11 cellular contexts compared by ENCODE assay signal in genomic region chr6:131948221-131948661, GRCh38. TPM values are rescaled to one million over a fixed set of nuclear protein-coding genes. Genes with fewer than 3 reads are reported as not detected.
DNase-seq lines count a peak whose midpoint lies in the region; ATAC-seq and TF ChIP-seq lines count a peak whose summit lies in the region.
"Had no signal": no experiment of that assay in that cellular context is flagged by ENCODE, and none has a peak within 500 bp of the region (broad histone marks: within the 10 kb centered on the region; RNA-seq: fewer than 3 reads in every experiment).

No MANE protein-coding gene starts in this region.

- H3K27ac ChIP-seq in ectodermal cell (ENCODE audit: insufficient read depth, low read depth, low read length, poor library complexity, severe bottlenecking): no peak overlapping the region
- H3K27ac ChIP-seq in mucosa of rectum (ENCODE audit: low read depth in 2 of 2, low read length in 2 of 2): peak overlapping the region in 1 of 2 donors; percentile 94
- H3K27ac ChIP-seq in thyroid gland: peak overlapping the region in 2 of 3 donors; percentile 98
- no peak overlapping the region for H3K27ac ChIP-seq in effector memory CD4-positive, alpha-beta T cell (ENCODE audit: insufficient read depth, low read length, poor library complexity, severe bottlenecking)

- H3K4me3 ChIP-seq in ectodermal cell (ENCODE audit: insufficient read depth, low read depth, low read length): peak overlapping the region; percentile 18
- peak overlapping the region; percentile 26 to 78 for H3K4me3 ChIP-seq in mucosa of rectum (ENCODE audit: low read length in 2 of 2)
- H3K4me3 ChIP-seq in thyroid gland (replicated peaks in 1 of 3): peak overlapping the region in 1 of 3 donors; percentile 85
- no peak overlapping the region for H3K4me3 ChIP-seq in effector memory CD4-positive, alpha-beta T cell (ENCODE audit: insufficient read depth, low read depth, low read length, poor library complexity, severe bottlenecking)

- intact Hi-C loops in thyroid gland (cut with DNase I): no loop called here

- no peaks in the 10 kb centered on the region for H3K9me3 Mint-ChIP-seq in natural killer cell treated with Interleukin-12 subunit alpha and Interleukin-12 subunit beta and Interleukin-15 and Interleukin-18, amount 100 ng/mL, for 72 hours

- WGBS in ectodermal cell, 2 experiments: 86 to 88% methylated on average over 3 of the region's 3 CpGs
- WGBS in thyroid gland, 2 donors: 85 to 91% methylated on average over 3 of the region's 3 CpGs

- H3K36me3 ChIP-seq in ectodermal cell (ENCODE audit: control insufficient read depth, insufficient read depth, low read length) (peaks cover 16% of the 10 kb centered on the region), mucosa of rectum (ENCODE audit: control insufficient read depth in 2 of 2, insufficient read depth in 2 of 2, low read length in 2 of 2) (peaks cover 0 to 7% of the 10 kb centered on the region in 2 donors), thyroid gland (peaks cover 0 to 3% of the 10 kb centered on the region in 2 donors)
- H3K36me3 ChIP-seq in effector memory CD4-positive, alpha-beta T cell (ENCODE audit: control insufficient read depth, insufficient read depth, low read length): no peaks in the 10 kb centered on the region

- ATAC-seq in natural killer cell treated with Interleukin-12 subunit alpha and Interleukin-12 subunit beta and Interleukin-15 and Interleukin-18, amount 100 ng/mL, for 72 hours: no peak
- ATAC-seq: activated CD4-positive, CD25-positive, alpha-beta regulatory T cell treated with anti-CD3 and anti-CD28 coated beads, Interleukin-2, amount 50 U/mL, for 24 hours had no signal

- no peaks in the 10 kb centered on the region for H3K9me3 ChIP-seq in ectodermal cell (ENCODE audit: control insufficient read depth, low read length)
- H3K9me3 ChIP-seq in mucosa of rectum (ENCODE audit: control insufficient read depth in 2 of 2, low read length in 2 of 2): no peaks in the 10 kb centered on the region
- H3K9me3 ChIP-seq in thyroid gland: no peaks in the 10 kb centered on the region
- H3K9me3 ChIP-seq in effector memory CD4-positive, alpha-beta T cell (ENCODE audit: control insufficient read depth, low read length): no peaks in the 10 kb centered on the region

- peaks cover 37 to 57% of the 10 kb centered on the region in 2 donors for H3K27me3 Mint-ChIP-seq in natural killer cell treated with Interleukin-12 subunit alpha and Interleukin-12 subunit beta and Interleukin-15 and Interleukin-18, amount 100 ng/mL, for 72 hours

- H3K4me3 Mint-ChIP-seq in natural killer cell treated with Interleukin-12 subunit alpha and Interleukin-12 subunit beta and Interleukin-15 and Interleukin-18, amount 100 ng/mL, for 72 hours: no peak overlapping the region

- peaks cover 17% of the 10 kb centered on the region for H3K4me1 ChIP-seq in ectodermal cell (ENCODE audit: control insufficient read depth, insufficient read depth, low read length)
- H3K4me1 ChIP-seq in mucosa of rectum (ENCODE audit: control insufficient read depth in 2 of 2, insufficient read depth in 2 of 2, low read length in 2 of 2): peaks cover 4 to 24% of the 10 kb centered on the region in 2 donors
- H3K4me1 ChIP-seq in thyroid gland: peaks cover 11 to 25% of the 10 kb centered on the region in 2 donors
- peaks cover 3% of the 10 kb centered on the region for H3K4me1 ChIP-seq in effector memory CD4-positive, alpha-beta T cell (ENCODE audit: control insufficient read depth, insufficient read depth, low read length, poor library complexity, severe bottlenecking)

- DNase-seq in M059J (ENCODE audit: low read depth) (peak; percentile 62), thyroid gland (no peak), NCI-H2171 treated with DMSO at 0.1 percent for 48 hours (lab: John Stamatoyannopoulos, UW) (no peak), NCI-H146 (lab: John Stamatoyannopoulos, UW) (no peak)
- DNase-seq in effector memory CD4-positive, alpha-beta T cell: no peak
- no peak for DNase-seq in natural killer cell treated with Interleukin-12 subunit alpha and Interleukin-12 subunit beta and Interleukin-15 and Interleukin-18, amount 100 ng/mL, for 72 hours (ENCODE audit: low spot score)
- DNase-seq: activated naive CD4-positive, alpha-beta T cell treated with anti-CD3 and anti-CD28 coated beads, Interleukin-2, amount 50 U/mL, for 16 hours; NCI-H2081 had no signal

- no peak for TF ChIP-seq CTCF in thyroid gland (IDR thresholded peaks at IDR 0.05)

- H3K27me3 ChIP-seq in ectodermal cell (ENCODE audit: control insufficient read depth, insufficient read depth, low read length, poor library complexity, severe bottlenecking) (no peaks in the 10 kb centered on the region), mucosa of rectum (ENCODE audit: control insufficient read depth in 2 of 2, insufficient read depth in 2 of 2, low read length in 2 of 2) (no peaks in the 10 kb centered on the region), thyroid gland (no peaks in the 10 kb centered on the region)
- H3K27me3 ChIP-seq in effector memory CD4-positive, alpha-beta T cell (replicated peaks; ENCODE audit: control insufficient read depth, insufficient read depth, low read length, poor library complexity, severe bottlenecking): peaks cover 15% of the 10 kb centered on the region

- H3K36me3 Mint-ChIP-seq in natural killer cell treated with Interleukin-12 subunit alpha and Interleukin-12 subunit beta and Interleukin-15 and Interleukin-18, amount 100 ng/mL, for 72 hours: no peaks in the 10 kb centered on the region

- peaks cover 4 to 6% of the 10 kb centered on the region in 2 donors for H3K4me1 Mint-ChIP-seq in natural killer cell treated with Interleukin-12 subunit alpha and Interleukin-12 subunit beta and Interleukin-15 and Interleukin-18, amount 100 ng/mL, for 72 hours (ENCODE audit: low read depth in 2 of 2)

- no peak overlapping the region for H3K27ac Mint-ChIP-seq in natural killer cell treated with Interleukin-12 subunit alpha and Interleukin-12 subunit beta and Interleukin-15 and Interleukin-18, amount 100 ng/mL, for 72 hours

- H3K9ac ChIP-seq in mucosa of rectum (ENCODE audit: low read depth in 1 of 2, low read length in 2 of 2): no peak overlapping the region

- no peak for TF ChIP-seq POLR2A in thyroid gland (IDR thresholded peaks at IDR 0.05)

RNA-seq across cellular contexts. Expression of gene CCN2, which starts 2.9 kb away (rescaled TPM):
- 44.5 and 76.7 TPM in 2 replicates for total RNA-seq in M059J (2014; rRNA removed; shearing (Covaris generic))
- polyA plus RNA-seq in ectodermal cell (2013, experiment 1 of 4): 160 TPM
- 179 TPM for polyA plus RNA-seq in ectodermal cell (2013, experiment 2 of 4)
- polyA plus RNA-seq in ectodermal cell (2013, experiment 3 of 4): 113 TPM
- 120 TPM for polyA plus RNA-seq in ectodermal cell (2013, experiment 4 of 4)
- total RNA-seq in thyroid gland: 100 to 1,000 TPM in 3 of 4 donors, 10 to 100 TPM in 1; 40.1 to 173 (median 137) TPM
- total RNA-seq in natural killer cell treated with Interleukin-12 subunit alpha and Interleukin-12 subunit beta and Interleukin-15 and Interleukin-18, amount 100 ng/mL, for 72 hours: not detected

Comparison
In these comparisons a context has a peak if more than half of its experiments do, and no peak if none do; other contexts are left out.
1. H3K27ac ChIP-seq: peak in thyroid gland (2 of 3); none in ectodermal cell (single experiment) and effector memory CD4-positive, alpha-beta T cell (single experiment).
2. RNA of gene CCN2, which starts 2.9 kb away (total RNA-seq): 40.1 to 173 TPM in thyroid gland and 44.5 to 76.7 TPM in M059J; not detected in natural killer cell treated with Interleukin-12 subunit alpha and Interleukin-12 subunit beta and Interleukin-15 and Interleukin-18, amount 100 ng/mL, for 72 hours; every median in the first group is over 10 times any median in the second.